8 cellular contexts compared by ENCODE assay signal in genomic region chr6:52020961-52021570, GRCh38.
DNase-seq lines count a peak whose midpoint lies in the region; ATAC-seq, FAIRE-seq and TF ChIP-seq lines count a peak whose summit lies in the region.

No MANE protein-coding gene starts in this region.

- no peaks in the 10 kb centered on the region for H3K4me1 Mint-ChIP-seq in activated T-cell treated with anti-CD3 and anti-CD28 coated beads, Interleukin-2, amount 50 U/mL, for 4 hours (ENCODE audit: low read depth)

- WGBS in A549 (ENCODE audit: missing lambda C conversion rate): 83% methylated on average over 2 of the region's 2 CpGs
- 93% methylated on average over 2 of the region's 2 CpGs for WGBS in right cardiac atrium

- H3K4me1 ChIP-seq in A549 (no peaks in the 10 kb centered on the region), neutrophil (ENCODE audit: control insufficient read depth in 1 of 2, insufficient read depth in 1 of 2, low read depth in 1 of 2, low read length in 1 of 2) (peaks cover 0 to 46% of the 10 kb centered on the region in 2 experiments), right cardiac atrium (ENCODE audit: control insufficient read depth, insufficient read depth, low read length) (no peaks in the 10 kb centered on the region)

- peak; percentile 69 to 74 for TF ChIP-seq RAD21 in A549 (conservative IDR thresholded peaks at IDR 0.05 in 1 of 2, IDR thresholded peaks at IDR 0.05 in 1 of 2)

- H3K36me3 ChIP-seq in neutrophil: no peaks in the 10 kb centered on the region

- POLR2A ChIA-PET in A549 (lab: Yijun Ruan, JAX) (no interaction called here), GM10248 (lab: Yijun Ruan, JAX) (no interaction called here)

- H3K9me3 Mint-ChIP-seq in activated T-cell treated with anti-CD3 and anti-CD28 coated beads, Interleukin-2, amount 50 U/mL, for 4 hours: no peaks in the 10 kb centered on the region

- FAIRE-seq in A549 (lab: Jason Lieb, UNC): no peak

- no peak for TF ChIP-seq EP300 in A549 (IDR thresholded peaks at IDR 0.05)

- DNase-seq in A549 (ENCODE audit: low read depth in 1 of 2, low spot score in 1 of 2): peak; percentile 1 to 10
- no peak for DNase-seq in GM10248 (ENCODE audit: extremely low spot score)
- DNase-seq in NCI-H460 (ENCODE audit: extremely low read depth, low read depth): peak; percentile 25
- no peak for DNase-seq in coronary artery (ENCODE audit: low spot score)
- DNase-seq in activated T-cell treated with anti-CD3 and anti-CD28 coated beads, Interleukin-2, amount 50 U/mL, for 4 hours: no peak
- no peak for DNase-seq in right cardiac atrium
- DNase-seq in activated CD4-positive, alpha-beta T cell treated with anti-CD3 and anti-CD28 coated beads for 1 hour: no peak

- peak; percentile 63 for TF ChIP-seq CTCF in A549 (IDR thresholded peaks at IDR 0.05)
- TF ChIP-seq CTCF in GM10248 (IDR thresholded peaks at IDR 0.05; ENCODE audit: control extremely low read depth, extremely low read depth, low read depth, missing control alignments): peak; percentile 59
- TF ChIP-seq CTCF in coronary artery (IDR thresholded peaks at IDR 0.05): peak; percentile 38
- TF ChIP-seq CTCF in neutrophil (IDR thresholded peaks at IDR 0.05): peak; percentile 56

- H3K27me3 Mint-ChIP-seq in activated T-cell treated with anti-CD3 and anti-CD28 coated beads, Interleukin-2, amount 50 U/mL, for 4 hours (ENCODE audit: low read depth): peaks cover 17% of the 10 kb centered on the region

- H3K27ac ChIP-seq in A549 (no peak overlapping the region), coronary artery (no peak overlapping the region), neutrophil (no peak overlapping the region), right cardiac atrium (ENCODE audit: low read length) (no peak overlapping the region)

- H3K27me3 ChIP-seq in neutrophil: no peaks in the 10 kb centered on the region
- H3K27me3 ChIP-seq in right cardiac atrium (ENCODE audit: control insufficient read depth, insufficient read depth): no peaks in the 10 kb centered on the region

- H3K4me2 ChIP-seq in A549: no peak overlapping the region

- no peaks in the 10 kb centered on the region for H3K36me3 Mint-ChIP-seq in activated T-cell treated with anti-CD3 and anti-CD28 coated beads, Interleukin-2, amount 50 U/mL, for 4 hours (ENCODE audit: insufficient read depth)

- TF ChIP-seq POLR2A in A549 (IDR thresholded peaks at IDR 0.05; ENCODE audit: low read length): no peak

- no peak overlapping the region for H3K4me3 Mint-ChIP-seq in activated T-cell treated with anti-CD3 and anti-CD28 coated beads, Interleukin-2, amount 50 U/mL, for 4 hours

- CTCF ChIA-PET in A549 (lab: Yijun Ruan, JAX): interaction anchor here (0.6 to 2.4 kb wide), 7 partner anchors 10 to 1205 kb away, joined by 3 to 9 read pairs (median 4); no protein-coding TSS in a partner anchor
- CTCF ChIA-PET in GM10248 (lab: Yijun Ruan, JAX): interaction anchor here (0.7 to 8.9 kb wide), 17 partner anchors 9 to 1366 kb away, joined by 3 to 58 read pairs (median 6); no protein-coding TSS in a partner anchor

- H3K4me3 ChIP-seq in A549 (no peak overlapping the region), coronary artery (no peak overlapping the region), neutrophil (ENCODE audit: low read depth in 1 of 2, low read length in 1 of 2) (no peak overlapping the region), right cardiac atrium (ENCODE audit: low read length) (no peak overlapping the region)

- intact Hi-C loops in right cardiac atrium (cut with DNase I): loop anchor here in 1 of 4 donors (10.0 kb wide), 2 partner anchors 1206 to 1896 kb away; partner anchors contain the start of gene TFAP2B

- H3K9me3 ChIP-seq in A549 (no peaks in the 10 kb centered on the region), neutrophil (no peaks in the 10 kb centered on the region), right cardiac atrium (ENCODE audit: control insufficient read depth, low read length) (no peaks in the 10 kb centered on the region)

- 0 out of 6 replicates have a peak, but pooled peaks of 1 of the 2 experiments have one; percentile 44 for ATAC-seq in A549
- no peak for ATAC-seq in activated T-cell treated with anti-CD3 and anti-CD28 coated beads, Interleukin-2, amount 50 U/mL, for 4 hours
- ATAC-seq in right cardiac atrium: no peak

TF ChIP-seq in A549, 52 proteins besides CTCF, POLR2A, EP300 and RAD21:
- no peak for TF ChIP-seq PHF8 (IDR thresholded peaks at IDR 0.05; ENCODE audit: borderline replicate concordance, low read depth)
- TF ChIP-seq RARB (CRISPR knock-in tag; IDR thresholded peaks at IDR 0.05): no peak
- TF ChIP-seq SMC3 (IDR thresholded peaks at IDR 0.05): peak; percentile 33; the same call in 1 of the 3 replicates
- TF ChIP-seq HOXB5 (CRISPR knock-in tag; IDR thresholded peaks at IDR 0.05): no peak
- no peak for TF ChIP-seq HOXB13 (CRISPR knock-in tag; IDR thresholded peaks at IDR 0.05; ENCODE audit: low read depth)
- no peak for TF ChIP-seq HES2 (IDR thresholded peaks at IDR 0.05)
- no peak for TF ChIP-seq CHD2 (IDR thresholded peaks at IDR 0.05; ENCODE audit: low read length, partially characterized antibody)
- TF ChIP-seq FOSL2 (IDR thresholded peaks at IDR 0.05): no peak
- TF ChIP-seq FOSL2 (CRISPR knock-in tag; IDR thresholded peaks at IDR 0.05): no peak
- peak in 1 of 2 experiments; percentile 33; a peak in 1 of 4 replicates for TF ChIP-seq CEBPB (IDR thresholded peaks at IDR 0.05)

Comparison
In these comparisons a context has a peak if more than half of its experiments do, and no peak if none do; other contexts are left out.
1. DNase-seq: peak in A549 (2 of 2) and NCI-H460 (single experiment); none in GM10248 (single experiment), coronary artery (single experiment), activated T-cell treated with anti-CD3 and anti-CD28 coated beads, Interleukin-2, amount 50 U/mL, for 4 hours (single experiment), right cardiac atrium (0 of 3) and activated CD4-positive, alpha-beta T cell treated with anti-CD3 and anti-CD28 coated beads for 1 hour (single experiment).
2. Peak in every context shown above with its lines, with median percentiles within 50 percentile points of each other: CTCF ChIP-seq.